ENCODE assay signal across 8 cellular contexts in genomic region chr4:107035711-107036601, GRCh38. TPM values are rescaled to one million over a fixed set of nuclear protein-coding genes. Genes with fewer than 3 reads are reported as not detected.
DNase-seq lines count a peak whose midpoint lies in the region; ATAC-seq and TF ChIP-seq lines count a peak whose summit lies in the region.

A gene with protein sequence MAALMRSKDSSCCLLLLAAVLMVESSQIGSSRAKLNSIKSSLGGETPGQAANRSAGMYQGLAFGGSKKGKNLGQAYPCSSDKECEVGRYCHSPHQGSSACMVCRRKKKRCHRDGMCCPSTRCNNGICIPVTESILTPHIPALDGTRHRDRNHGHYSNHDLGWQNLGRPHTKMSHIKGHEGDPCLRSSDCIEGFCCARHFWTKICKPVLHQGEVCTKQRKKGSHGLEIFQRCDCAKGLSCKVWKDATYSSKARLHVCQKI (minus strand): TSS chr4:107036313. CDS start chr4:107035591, 722 bp downstream.

- H2AFZ ChIP-seq in PC-3 (ENCODE audit: low read length): no peak within 1 kb of the TSS

- intact Hi-C loops in esophagus squamous epithelium (cut with DNase I) (no loop called here), Caco-2 (cut with micrococcal nuclease; ENCODE audit: unreplicated experiment) (no loop called here), PC-3 (cut with micrococcal nuclease) (no loop called here)

- peak within 1 kb of the TSS; percentile 38 for H3K4me3 Mint-ChIP-seq in activated naive CD4-positive, alpha-beta T cell treated with anti-CD3 and anti-CD28 coated beads, Interleukin-2, amount 10 ng/mL, durations not matched to agents 7 days and 5 days
- H3K4me3 Mint-ChIP-seq in neural crest cell: peak within 1 kb of the TSS; percentile 93
- no peak within 1 kb of the TSS for H3K4me3 Mint-ChIP-seq in Caco-2 (ENCODE audit: unreplicated experiment)

- H3K9me2 ChIP-seq in PC-3 (replicated peaks; ENCODE audit: low read length): no peaks in the 10 kb centered on the region

- no peaks in the 10 kb centered on the region for H4K20me1 ChIP-seq in PC-3 (ENCODE audit: low read length)

- H3K27me3 ChIP-seq in esophagus squamous epithelium (peaks cover 0 to 73% (median 6%) of the 10 kb centered on the region in 4 donors), Caco-2 (replicated peaks; ENCODE audit: control insufficient read depth, insufficient read depth, low read length) (no peaks in the 10 kb centered on the region), PC-3 (ENCODE audit: low read length) (peaks cover 54% of the 10 kb centered on the region)

- H3K4me1 Mint-ChIP-seq in activated naive CD4-positive, alpha-beta T cell treated with anti-CD3 and anti-CD28 coated beads, Interleukin-2, amount 10 ng/mL, durations not matched to agents 7 days and 5 days: peaks cover 22% of the 10 kb centered on the region
- H3K4me1 Mint-ChIP-seq in neural crest cell (peaks cover 37% of the 10 kb centered on the region), Caco-2 (ENCODE audit: low read depth, unreplicated experiment) (no peaks in the 10 kb centered on the region)

- no peak within 1 kb of the TSS for H3K4me2 ChIP-seq in PC-3 (ENCODE audit: low read length)

- POLR2A ChIA-PET in Caco-2 (lab: Charles Lee): no interaction called here
- POLR2A ChIA-PET in PC-3 (lab: Charles Lee; ENCODE audit: unreplicated experiment): no interaction called here

- no peaks in the 10 kb centered on the region for H3K79me2 ChIP-seq in PC-3 (ENCODE audit: low read length)

- H3K27me3 Mint-ChIP-seq in activated naive CD4-positive, alpha-beta T cell treated with anti-CD3 and anti-CD28 coated beads, Interleukin-2, amount 10 ng/mL, durations not matched to agents 7 days and 5 days: peaks cover 45% of the 10 kb centered on the region
- H3K27me3 Mint-ChIP-seq in neural crest cell (ENCODE audit: low read depth): peaks cover 79% of the 10 kb centered on the region
- peaks cover 9% of the 10 kb centered on the region for H3K27me3 Mint-ChIP-seq in Caco-2 (ENCODE audit: insufficient read depth, unreplicated experiment)

- no peaks in the 10 kb centered on the region for H3K9me3 ChIP-seq in esophagus squamous epithelium
- H3K9me3 ChIP-seq in Caco-2: no peaks in the 10 kb centered on the region
- H3K9me3 ChIP-seq in PC-3 (ENCODE audit: low read length): no peaks in the 10 kb centered on the region

- no peaks in the 10 kb centered on the region for H3K36me3 ChIP-seq in esophagus squamous epithelium
- no peaks in the 10 kb centered on the region for H3K36me3 ChIP-seq in Caco-2 (ENCODE audit: control insufficient read depth, insufficient read depth, low read length)
- no peaks in the 10 kb centered on the region for H3K36me3 ChIP-seq in PC-3 (ENCODE audit: low read depth, low read length)

- H3K27ac Mint-ChIP-seq in activated naive CD4-positive, alpha-beta T cell treated with anti-CD3 and anti-CD28 coated beads, Interleukin-2, amount 10 ng/mL, durations not matched to agents 7 days and 5 days: no peak within 1 kb of the TSS
- no peak within 1 kb of the TSS for H3K27ac Mint-ChIP-seq in neural crest cell (ENCODE audit: unreplicated experiment)
- no peak within 1 kb of the TSS for H3K27ac Mint-ChIP-seq in Caco-2 (ENCODE audit: unreplicated experiment)

- 0 to 2% methylated on average over 28 to 37 of the region's 45 CpGs for WGBS in esophagus squamous epithelium, 2 donors

- no peaks in the 10 kb centered on the region for H3K9me3 Mint-ChIP-seq in activated naive CD4-positive, alpha-beta T cell treated with anti-CD3 and anti-CD28 coated beads, Interleukin-2, amount 10 ng/mL, durations not matched to agents 7 days and 5 days
- H3K9me3 Mint-ChIP-seq in neural crest cell (no peaks in the 10 kb centered on the region), Caco-2 (ENCODE audit: unreplicated experiment) (peaks cover 10% of the 10 kb centered on the region)

- H3K27ac ChIP-seq in esophagus squamous epithelium: no peak within 1 kb of the TSS
- H3K27ac ChIP-seq in PC-3 (ENCODE audit: low read length): no peak within 1 kb of the TSS

- no peak for TF ChIP-seq POLR2A in esophagus squamous epithelium (IDR thresholded peaks at IDR 0.05)

- ATAC-seq in PC-3: no peak

- peaks cover 2% of the 10 kb centered on the region for H3K36me3 Mint-ChIP-seq in activated naive CD4-positive, alpha-beta T cell treated with anti-CD3 and anti-CD28 coated beads, Interleukin-2, amount 10 ng/mL, durations not matched to agents 7 days and 5 days
- H3K36me3 Mint-ChIP-seq in neural crest cell (ENCODE audit: low read depth) (no peaks in the 10 kb centered on the region), Caco-2 (ENCODE audit: insufficient read depth, unreplicated experiment) (no peaks in the 10 kb centered on the region)

- H3F3A ChIP-seq in PC-3 (ENCODE audit: low read length, unreplicated experiment): no peaks in the 10 kb centered on the region

- H3K9ac ChIP-seq in PC-3 (ENCODE audit: low read length): no peak within 1 kb of the TSS

- no TSS peak for BruUV-seq in Caco-2 (replicated peaks; lab: Mats Ljungman, UMichigan)
- BruUV-seq in PC-3 (replicated peaks; lab: Mats Ljungman, UMichigan): no TSS peak

- no peak for TF ChIP-seq CTCF in esophagus squamous epithelium (IDR thresholded peaks at IDR 0.05)
- TF ChIP-seq CTCF in neural crest cell (conservative IDR thresholded peaks at IDR 0.05): no peak
- no peak for TF ChIP-seq CTCF in Caco-2 (IDR thresholded peaks at IDR 0.05; ENCODE audit: insufficient read depth in 1 of 2, low read depth in 1 of 2, low read length in 1 of 2, severe bottlenecking in 1 of 2, unreplicated experiment in 1 of 2)
- TF ChIP-seq CTCF in PC-3 (conservative IDR thresholded peaks at IDR 0.05; ENCODE audit: low read depth, low read length): no peak

- peaks cover 9 to 39% (median 16%) of the 10 kb centered on the region in 3 donors for H3K4me1 ChIP-seq in esophagus squamous epithelium
- H3K4me1 ChIP-seq in Caco-2: no peaks in the 10 kb centered on the region
- no peaks in the 10 kb centered on the region for H3K4me1 ChIP-seq in PC-3 (ENCODE audit: insufficient read depth, low read length)

- peak within 1 kb of the TSS; percentile 6 to 58 (median 33) for H3K4me3 ChIP-seq in esophagus squamous epithelium
- no peak within 1 kb of the TSS for H3K4me3 ChIP-seq in Caco-2 (ENCODE audit: low read depth, low read length)
- no peak within 1 kb of the TSS for H3K4me3 ChIP-seq in PC-3 (ENCODE audit: low read length)

- DNase-seq in activated naive CD4-positive, alpha-beta T cell treated with anti-CD3 and anti-CD28 coated beads, Interleukin-2, amount 10 ng/mL, durations not matched to agents 7 days and 5 days: no peak
- DNase-seq in activated naive CD4-positive, alpha-beta T cell treated with anti-CD3 and anti-CD28 coated beads, Interleukin-2, amount 50 U/mL, for 16 hours: no peak
- DNase-seq in SKM-1 (lab: John Stamatoyannopoulos, UW; ENCODE audit: unreplicated experiment): peak; percentile 11
- no peak for DNase-seq in esophagus squamous epithelium (lab: John Stamatoyannopoulos, UW)
- peak; percentile 13 for DNase-seq in neural crest cell (ENCODE audit: low read depth, low spot score)
- DNase-seq in NCI-H510A treated with DMSO at 0.1 percent for 48 hours (lab: John Stamatoyannopoulos, UW): no peak
- DNase-seq in Caco-2: no peak
- no peak for DNase-seq in PC-3

- CTCF ChIA-PET in activated naive CD4-positive, alpha-beta T cell treated with anti-CD3 and anti-CD28 coated beads, Interleukin-2, amount 10 ng/mL, durations not matched to agents 7 days and 5 days (lab: Charles Lee): interaction anchor here (0.9 kb wide), 1 partner anchor 18 kb away, joined by 3 read pairs; no protein-coding TSS in a partner anchor
- CTCF ChIA-PET in Caco-2 (lab: Charles Lee) (no interaction called here), PC-3 (lab: Charles Lee) (no interaction called here)

RNA-seq across cellular contexts. Expression of the gene that starts here (rescaled TPM):
- total RNA-seq in esophagus squamous epithelium (1 to 10 TPM in 1 of 4 donors, under 1 TPM in 1, not detected in 2; 0.38 to 1.2 TPM), neural crest cell (not detected in 2 replicates), Caco-2 (2022) (not detected in 2 replicates), PC-3 (2014; rRNA removed) (not detected in 2 replicates)

Comparison
In these comparisons a context has a peak if more than half of its experiments do, and no peak if none do; other contexts are left out.
1. Peak in DNase-seq in neural crest cell; RNA of the gene not detected or under 1 TPM.
2. H3K4me3 ChIP-seq: peak in esophagus squamous epithelium (4 of 4); none in Caco-2 (single experiment) and PC-3 (single experiment).